Comparison of ENCODE assay signal across 8 cellular contexts in the genomic region with DNA sequence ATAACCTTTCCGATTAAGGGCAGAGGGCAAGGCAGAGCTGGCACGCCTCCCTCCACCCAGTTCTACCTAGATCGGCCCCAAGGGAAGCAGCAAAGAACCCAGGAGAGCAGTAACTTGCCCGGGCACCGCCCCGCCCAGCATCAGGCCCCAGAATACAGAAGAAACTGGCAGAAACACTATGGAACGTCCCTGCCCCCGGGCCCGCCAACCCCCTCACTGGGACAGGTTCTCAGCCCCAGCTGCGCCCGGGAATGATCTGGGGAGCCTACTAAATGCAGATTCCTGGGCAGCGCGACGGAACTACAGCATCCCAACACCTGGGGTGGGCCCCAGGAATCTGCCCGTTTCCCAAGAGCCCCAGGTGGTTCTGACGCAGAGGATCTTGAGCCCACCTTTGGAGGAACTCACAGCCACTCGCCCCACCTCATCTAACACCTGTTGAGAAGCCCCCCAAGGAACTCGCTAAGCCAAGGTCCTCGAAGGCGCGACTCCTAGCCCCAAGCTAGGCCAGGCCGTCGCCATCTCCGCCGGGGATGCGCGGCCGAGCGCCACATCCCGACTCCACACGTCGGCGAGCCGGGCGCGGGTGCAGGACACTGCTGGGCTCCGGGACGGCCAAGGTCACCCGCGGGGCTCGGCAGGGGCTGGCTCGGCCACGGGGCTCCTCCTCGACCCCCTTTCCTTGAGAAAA. TPM values are rescaled to one million over a fixed set of nuclear protein-coding genes. Genes with fewer than 3 reads are reported as not detected.
DNase-seq lines count a peak whose midpoint lies in the region; ATAC-seq, FAIRE-seq and TF ChIP-seq lines count a peak whose summit lies in the region.

No MANE protein-coding gene starts in this region.

- ATAC-seq in GM19023 (IDR thresholded peaks at IDR 0.05; ENCODE audit: unreplicated experiment), result no peak

- peak overlapping the region; percentile 90 for H2AFZ ChIP-seq in GM23248
- peak overlapping the region; percentile 36 for H2AFZ ChIP-seq in fibroblast of lung (ENCODE audit: low read length)
- H2AFZ ChIP-seq in neuron (ENCODE audit: low read depth, low read length), result peak overlapping the region; percentile 72

- no peaks in the 10 kb centered on the region for H3K9me2 ChIP-seq in GM23248 (ENCODE audit: insufficient read depth)

- H3F3A ChIP-seq in GM23248 (ENCODE audit: insufficient read depth), result no peaks in the 10 kb centered on the region

- no peak for TF ChIP-seq CTCF in fibroblast of lung (conservative IDR thresholded peaks at IDR 0.05 in 1 of 2, IDR thresholded peaks at IDR 0.05 in 1 of 2; ENCODE audit: low read depth in 1 of 2, low read length in 2 of 2)

- no peak for FAIRE-seq in frontal cortex (lab: Jason Lieb, UNC)

- H3K4me1 ChIP-seq in GM23248 (ENCODE audit: insufficient read depth), result no peaks in the 10 kb centered on the region
- no peaks in the 10 kb centered on the region for H3K4me1 ChIP-seq in fibroblast of lung (ENCODE audit: control insufficient read depth, extremely low read depth, insufficient read depth, low read length)
- peaks cover 8% of the 10 kb centered on the region for H3K4me1 ChIP-seq in neuron (ENCODE audit: insufficient read depth, low read length)

- 11 to 12% methylated on average over 43 of the region's 44 CpGs for WGBS in GM23248 (ENCODE audit: low coverage in 1 of 2, low lambda C conversion rate in 2 of 2, missing lambda C conversion rate in 2 of 2), 2 experiments

- H4K20me1 ChIP-seq in GM23248 (ENCODE audit: insufficient read depth) (no peaks in the 10 kb centered on the region), fibroblast of lung (ENCODE audit: control insufficient read depth, extremely low read depth, insufficient read depth, low read length) (no peaks in the 10 kb centered on the region)

- no peaks in the 10 kb centered on the region for H3K27me3 ChIP-seq in GM23248 (replicated peaks; ENCODE audit: insufficient read depth)
- H3K27me3 ChIP-seq in fibroblast of lung (ENCODE audit: control insufficient read depth, insufficient read depth, low read length), result no peaks in the 10 kb centered on the region
- no peaks in the 10 kb centered on the region for H3K27me3 ChIP-seq in neuron (ENCODE audit: insufficient read depth, low read length)

- H3K9me3 ChIP-seq in GM23248 (ENCODE audit: low read depth) (no peaks in the 10 kb centered on the region), SK-N-MC (ENCODE audit: low read depth, low read length) (peaks cover 6% of the 10 kb centered on the region; the same call in 1 of the 2 replicates), fibroblast of lung (ENCODE audit: control insufficient read depth, insufficient read depth, low read depth, low read length) (no peaks in the 10 kb centered on the region), neuron (ENCODE audit: low read length) (peaks cover 20% of the 10 kb centered on the region)

- H3K4me2 ChIP-seq in GM23248 (ENCODE audit: unreplicated experiment), result peak overlapping the region; percentile 83
- peak overlapping the region; percentile 57 for H3K4me2 ChIP-seq in fibroblast of lung (ENCODE audit: extremely low read depth, insufficient read depth, low read length)

- H3K79me2 ChIP-seq in GM23248 (ENCODE audit: insufficient read depth), result peaks cover 18% of the 10 kb centered on the region
- H3K79me2 ChIP-seq in fibroblast of lung (ENCODE audit: control insufficient read depth, insufficient read depth, low read length), result no peaks in the 10 kb centered on the region

- DNase-seq in GM23248, result peak; percentile 57
- no peak for DNase-seq in SK-N-MC (ENCODE audit: low read depth, low spot score)
- DNase-seq in fibroblast of lung (ENCODE audit: low read depth in 2 of 2), result no peak
- no peak for DNase-seq in frontal cortex (ENCODE audit: low spot score in 2 of 2)
- DNase-seq in CD1c-positive myeloid dendritic cell (ENCODE audit: extremely low spot score), result no peak
- no peak for DNase-seq in NCI-H345 treated with DMSO at 0.1 percent for 48 hours (lab: John Stamatoyannopoulos, UW; ENCODE audit: unreplicated experiment)

- H3K9ac ChIP-seq in GM23248 (peak overlapping the region; percentile 80), SK-N-MC (ENCODE audit: insufficient read length) (peak overlapping the region; percentile 76), fibroblast of lung (ENCODE audit: insufficient read depth, low read length) (peak overlapping the region; percentile 9)

- no peak overlapping the region for H3K27ac ChIP-seq in GM23248
- no peak overlapping the region for H3K27ac ChIP-seq in SK-N-MC
- peak overlapping the region; percentile 7 for H3K27ac ChIP-seq in fibroblast of lung (ENCODE audit: insufficient read depth, low read length)

- peak overlapping the region; percentile 87 for H3K4me3 ChIP-seq in GM23248
- peak overlapping the region; percentile 99 for H3K4me3 ChIP-seq in SK-N-MC
- H3K4me3 ChIP-seq in fibroblast of lung (replicated peaks in 1 of 4; ENCODE audit: control extremely low read depth in 1 of 4, insufficient read depth in 1 of 4, low read depth in 3 of 4, low read length in 4 of 4), result peak overlapping the region; percentile 43 to 68 (median 46)
- H3K4me3 ChIP-seq in neuron (ENCODE audit: low read length), result peak overlapping the region; percentile 77

- in situ Hi-C loops in GM23248 (cut with MboI), result no loop called here

- H3K36me3 ChIP-seq in GM23248 (ENCODE audit: low read depth) (no peaks in the 10 kb centered on the region), SK-N-MC (ENCODE audit: insufficient read depth, low read length) (no peaks in the 10 kb centered on the region; the same call in none of the 2 replicates), fibroblast of lung (ENCODE audit: control insufficient read depth, insufficient read depth, low read length) (no peaks in the 10 kb centered on the region), neuron (ENCODE audit: insufficient read depth, low read length) (peaks cover 18% of the 10 kb centered on the region)

RNA-seq across cellular contexts. Expression of a gene that starts 1.1 kb away (rescaled TPM):
- total RNA-seq in GM23248 (2014; rRNA removed; shearing (Covaris generic)), result 14.7 and 20.7 TPM in 2 replicates
- 17.7 and 20.3 TPM in 2 replicates for polyA plus RNA-seq in GM23248 (2016; fragmentation: Nextera tagmentation; extraction: Ambion mirVana)
- total RNA-seq in fibroblast of lung, result 4.9 and 12.2 TPM in 2 replicates
- 6.3 and 11.7 TPM in 2 replicates for polyA plus RNA-seq in fibroblast of lung
- polyA plus RNA-seq in fibroblast of lung (2012), result 12.5 and 26.0 TPM in 2 replicates
- polyA minus RNA-seq in fibroblast of lung (ENCODE audit: low replicate concordance), result 16.1 and 36.9 TPM in 2 replicates
- total RNA-seq in frontal cortex, result 9.8 TPM

RNA-seq across cellular contexts. Expression of a gene that starts 18.6 kb away (rescaled TPM):
- total RNA-seq in GM23248 (2014; rRNA removed; shearing (Covaris generic)), result not detected in 2 replicates
- not detected in 2 replicates for polyA plus RNA-seq in GM23248 (2016; fragmentation: Nextera tagmentation; extraction: Ambion mirVana)
- under 0.01 TPM in 2 replicates for total RNA-seq in fibroblast of lung
- polyA plus RNA-seq in fibroblast of lung, result 0.01 TPM in 1 of 2 replicates, not detected in the other
- polyA plus RNA-seq in fibroblast of lung (2012), result not detected in 2 replicates
- not detected in 2 replicates for polyA minus RNA-seq in fibroblast of lung (ENCODE audit: low replicate concordance)
- total RNA-seq in frontal cortex, result 0.41 TPM

Comparison
In these comparisons a context has a peak if more than half of its experiments do, and no peak if none do; other contexts are left out.
1. H2AFZ ChIP-seq: peak in every context shown above with its lines; median percentile 90 in GM23248; 72 in neuron; 36 in fibroblast of lung.
2. H3K4me3 ChIP-seq: peak in every context shown above with its lines; median percentile 99 in SK-N-MC; 87 in GM23248; 77 in neuron; 46 in fibroblast of lung.
3. H3K9ac ChIP-seq: peak in every context shown above with its lines; median percentile 80 in GM23248; 76 in SK-N-MC; 9 in fibroblast of lung.